Comparison of ENCODE assay signal across 8 cellular contexts in genomic region chr1:160161965-160162705, GRCh38. TPM values are rescaled to one million over a fixed set of nuclear protein-coding genes. Genes with fewer than 3 reads are reported as not detected.
DNase-seq lines count a peak whose midpoint lies in the region; TF ChIP-seq lines count a peak whose summit lies in the region.

No MANE protein-coding gene starts in this region.

- H3K36me3 ChIP-seq in KMS-11 (ENCODE audit: insufficient read depth) = no peaks in the 10 kb centered on the region

- no peaks in the 10 kb centered on the region for H3K27me3 ChIP-seq in KMS-11 (ENCODE audit: insufficient read depth, low read depth)

- H3K79me2 ChIP-seq in KMS-11 (ENCODE audit: insufficient read depth, low read depth) = no peaks in the 10 kb centered on the region

- H3K4me1 ChIP-seq in KMS-11 (ENCODE audit: low read depth, poor library complexity, severe bottlenecking) = no peaks in the 10 kb centered on the region

- H3K4me3 ChIP-seq in KMS-11 (IDR thresholded peaks at IDR 0.05; ENCODE audit: insufficient read depth, low read depth, low read length) = no peak overlapping the region

- no peak overlapping the region for H3K9ac ChIP-seq in KMS-11

- H3K27ac ChIP-seq in KMS-11 = no peak overlapping the region

- no peaks in the 10 kb centered on the region for H4K20me1 ChIP-seq in KMS-11 (ENCODE audit: insufficient read depth)

- TF ChIP-seq CTCF in KMS-11 (conservative IDR thresholded peaks at IDR 0.05; ENCODE audit: low read depth, low read length) = peak; percentile 43

- H2AFZ ChIP-seq in KMS-11 (ENCODE audit: low read depth) = no peak overlapping the region

- DNase-seq in EH (ENCODE audit: low read depth) (peak; percentile 43), dermis microvascular lymphatic vessel endothelial cell (ENCODE audit: low read depth in 2 of 2) (peak; percentile 4 to 51), myocyte (ENCODE audit: low read depth) (peak; percentile 62), HK-2 (ENCODE audit: unreplicated experiment) (no peak), GM19240 (ENCODE audit: insufficient read length, low spot score) (no peak)
- no peak for DNase-seq in stimulated activated naive CD4-positive, alpha-beta T cell treated with Interleukin-2 at 50 U/mL for 16 hours (lab: John Stamatoyannopoulos, UW)
- DNase-seq in activated effector memory CD4-positive, alpha-beta T cell treated with anti-CD3 and anti-CD28 coated beads, Interleukin-2, amount 50 U/mL, for 16 hours = no peak

- no peak overlapping the region for H3K4me2 ChIP-seq in KMS-11

RNA-seq across cellular contexts. Expression of gene ATP1A4, which starts 10.7 kb away (rescaled TPM):
- total RNA-seq in dermis microvascular lymphatic vessel endothelial cell (not detected in 2 replicates), myocyte (0.10 and 0.19 TPM in 2 replicates)
- polyA plus RNA-seq in myocyte (2012) = 0.16 TPM

RNA-seq across cellular contexts. Expression of gene CASQ1, which starts 28.2 kb away (rescaled TPM):
- total RNA-seq in dermis microvascular lymphatic vessel endothelial cell = not detected in 2 replicates
- 9.4 and 12.2 TPM in 2 replicates for total RNA-seq in myocyte
- polyA plus RNA-seq in myocyte (2012) = 2.8 TPM

RNA-seq across cellular contexts. Expression of gene PEA15, which starts 43.0 kb away (rescaled TPM):
- 38.9 and 83.1 TPM in 2 replicates for total RNA-seq in dermis microvascular lymphatic vessel endothelial cell
- total RNA-seq in myocyte = 221 and 228 TPM in 2 replicates
- polyA plus RNA-seq in myocyte (2012) = 1,080 TPM

RNA-seq across cellular contexts. Expression of gene ATP1A2, which starts 46.6 kb away (rescaled TPM):
- total RNA-seq in dermis microvascular lymphatic vessel endothelial cell (not detected in 2 replicates), myocyte (28.2 and 60.4 TPM in 2 replicates)
- polyA plus RNA-seq in myocyte (2012) = 46.7 TPM

Comparison
In these comparisons a context has a peak if more than half of its experiments do, and no peak if none do; other contexts are left out.
1. DNase-seq: peak in EH (single experiment), dermis microvascular lymphatic vessel endothelial cell (2 of 2) and myocyte (single experiment); none in stimulated activated naive CD4-positive, alpha-beta T cell treated with Interleukin-2 at 50 U/mL for 16 hours (single experiment), activated effector memory CD4-positive, alpha-beta T cell treated with anti-CD3 and anti-CD28 coated beads, Interleukin-2, amount 50 U/mL, for 16 hours (single experiment), HK-2 (single experiment) and GM19240 (single experiment).
2. RNA of gene CASQ1, which starts 28.2 kb away (total RNA-seq): 9.4 to 12.2 TPM in myocyte; not detected in dermis microvascular lymphatic vessel endothelial cell; every median in the first group is over 10 times any median in the second.